Comparison of ENCODE assay signal across 24 cellular contexts in the genomic region with DNA sequence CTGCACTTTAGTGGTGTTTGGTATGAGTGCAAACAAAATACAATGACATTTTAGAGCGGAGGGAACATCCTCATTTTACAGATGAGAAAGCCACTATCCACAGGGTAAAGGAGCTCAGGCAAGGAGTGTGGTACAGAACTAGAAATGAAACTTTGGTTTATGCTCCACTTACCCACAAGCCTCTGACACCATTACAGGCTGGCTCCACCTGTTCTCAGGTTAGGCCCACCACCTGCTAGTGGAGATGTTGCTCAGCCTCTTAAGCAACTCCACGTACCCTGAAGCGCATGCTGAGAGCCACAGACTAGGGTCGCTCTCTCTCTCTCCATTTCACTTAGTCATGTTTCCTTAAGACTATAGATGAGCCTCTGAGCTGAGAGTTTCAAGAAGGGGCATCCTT.
DNase-seq lines count a peak whose midpoint lies in the region; ATAC-seq, FAIRE-seq and TF ChIP-seq lines count a peak whose summit lies in the region.
"Had no signal": no experiment of that assay in that cellular context is flagged by ENCODE, and none has a peak within 500 bp of the region (broad histone marks: within the 10 kb centered on the region; RNA-seq: fewer than 3 reads in every experiment).

No MANE protein-coding gene starts in this region.

- no peaks in the 10 kb centered on the region for H3K36me3 Mint-ChIP-seq in natural killer cell treated with Interleukin-12 subunit alpha and Interleukin-12 subunit beta and Interleukin-15 and Interleukin-18, amount 100 ng/mL, for 72 hours
- H3K36me3 Mint-ChIP-seq: neural progenitor cell had no signal

- H3K27me3 ChIP-seq in body of pancreas (no peaks in the 10 kb centered on the region), small intestine (ENCODE audit: control insufficient read depth in 2 of 2, insufficient read depth in 2 of 2, low read length in 2 of 2) (no peaks in the 10 kb centered on the region)
- H3K27me3 ChIP-seq: foreskin keratinocyte, neural progenitor cell, right lobe of liver, vagina had no signal

- H3K9me3 ChIP-seq in body of pancreas (no peaks in the 10 kb centered on the region), small intestine (ENCODE audit: control insufficient read depth, low read depth) (no peaks in the 10 kb centered on the region)
- H3K9me3 ChIP-seq: right lobe of liver, vagina had no signal

- 81 to 90% methylated on average over 4 of the region's 4 CpGs for WGBS in body of pancreas, 2 donors
- WGBS in small intestine, 3 donors = 79 to 92% (median 86%) methylated on average over 4 of the region's 4 CpGs

- no peak for TF ChIP-seq CTCF in body of pancreas (IDR thresholded peaks at IDR 0.05)

- DNase-seq in body of pancreas = no peak
- DNase-seq in small intestine = no peak
- no peak for DNase-seq in natural killer cell treated with Interleukin-12 subunit alpha and Interleukin-12 subunit beta and Interleukin-15 and Interleukin-18, amount 100 ng/mL, for 72 hours (ENCODE audit: low spot score)
- DNase-seq in activated CD4-positive, alpha-beta T cell treated with anti-CD3 and anti-CD28 coated beads, Interleukin-2, amount 50 U/mL, for 48 hours = no peak
- DNase-seq: activated CD4-positive, alpha-beta memory T cell treated with anti-CD3 and anti-CD28 coated beads, Interleukin-2, amount 10 ng/mL, durations not matched to agents 7 days and 5 days; activated effector memory CD4-positive, alpha-beta T cell treated with Interleukin-2 at 50 U/mL for 16 hours; activated naive CD8-positive, alpha-beta T cell treated with anti-CD3 and anti-CD28 coated beads, Interleukin-2, amount 10 ng/mL, durations not matched to agents 7 days and 5 days; DMS79; effector memory CD4-positive, alpha-beta T cell; foreskin keratinocyte; left cardiac atrium; NCI-H446 treated with DMSO at 0.1 percent for 48 hours; NK-92 treated with Interleukin-12 subunit alpha and Interleukin-12 subunit beta, amount 100 ng/mL, for 24 hours; right lobe of liver; SHP77; stimulated activated naive CD8-positive, alpha-beta T cell treated with anti-CD3 and anti-CD28 coated beads, Interleukin-15, Interleukin-2, amounts not matched to agents 100 U/mL and 50 U/mL, for 24 hours; T1000 had no signal

- H3K4me3 ChIP-seq in body of pancreas (no peak overlapping the region), small intestine (ENCODE audit: low read depth in 1 of 2, low read length in 2 of 2) (no peak overlapping the region)
- H3K4me3 ChIP-seq: neural progenitor cell, right lobe of liver, vagina had no signal

- H3K27ac Mint-ChIP-seq in natural killer cell treated with Interleukin-12 subunit alpha and Interleukin-12 subunit beta and Interleukin-15 and Interleukin-18, amount 100 ng/mL, for 72 hours = no peak overlapping the region
- H3K27ac Mint-ChIP-seq: activated CD4-positive, alpha-beta memory T cell treated with anti-CD3 and anti-CD28 coated beads, Interleukin-2, amount 10 ng/mL, durations not matched to agents 7 days and 5 days; activated naive CD8-positive, alpha-beta T cell treated with anti-CD3 and anti-CD28 coated beads, Interleukin-2, amount 10 ng/mL, durations not matched to agents 7 days and 5 days; neural progenitor cell had no signal

- ATAC-seq in GM18498 (IDR thresholded peaks at IDR 0.05; ENCODE audit: unreplicated experiment) (peak; percentile 70), GM19351 (IDR thresholded peaks at IDR 0.05; ENCODE audit: unreplicated experiment) (peak; percentile 47), HG02623 (IDR thresholded peaks at IDR 0.05; ENCODE audit: unreplicated experiment) (peak; percentile 59), HG03175 (IDR thresholded peaks at IDR 0.05; ENCODE audit: unreplicated experiment) (peak; percentile 42), body of pancreas (no peak)
- no peak for ATAC-seq in natural killer cell treated with Interleukin-12 subunit alpha and Interleukin-12 subunit beta and Interleukin-15 and Interleukin-18, amount 100 ng/mL, for 72 hours
- ATAC-seq: foreskin keratinocyte; left cardiac atrium; right lobe of liver; stimulated activated naive CD8-positive, alpha-beta T cell treated with anti-CD3 and anti-CD28 coated beads, Interleukin-15, Interleukin-2, amounts not matched to agents 100 U/mL and 50 U/mL, for 24 hours had no signal

- intact Hi-C loops in body of pancreas (cut with DNase I) = no loop called here

- H3K27ac ChIP-seq in body of pancreas (no peak overlapping the region), small intestine (ENCODE audit: low read depth in 1 of 2, low read length in 1 of 2) (no peak overlapping the region)
- H3K27ac ChIP-seq: foreskin keratinocyte, neural progenitor cell, right lobe of liver, vagina had no signal

- no peaks in the 10 kb centered on the region for H3K4me1 ChIP-seq in body of pancreas
- H3K4me1 ChIP-seq in small intestine (ENCODE audit: control insufficient read depth in 2 of 2, insufficient read depth in 1 of 2, low read depth in 1 of 2, low read length in 1 of 2) = no peaks in the 10 kb centered on the region
- H3K4me1 ChIP-seq: right lobe of liver, vagina had no signal

- FAIRE-seq in small intestine (lab: Jason Lieb, UNC) = no peak
- FAIRE-seq: GM12891 had no signal

- no peak for TF ChIP-seq POLR2A in body of pancreas (IDR thresholded peaks at IDR 0.05)

- H3K4me3 Mint-ChIP-seq in natural killer cell treated with Interleukin-12 subunit alpha and Interleukin-12 subunit beta and Interleukin-15 and Interleukin-18, amount 100 ng/mL, for 72 hours = no peak overlapping the region
- H3K4me3 Mint-ChIP-seq: activated CD4-positive, alpha-beta memory T cell treated with anti-CD3 and anti-CD28 coated beads, Interleukin-2, amount 10 ng/mL, durations not matched to agents 7 days and 5 days; activated naive CD8-positive, alpha-beta T cell treated with anti-CD3 and anti-CD28 coated beads, Interleukin-2, amount 10 ng/mL, durations not matched to agents 7 days and 5 days; neural progenitor cell had no signal

- no peaks in the 10 kb centered on the region for H3K36me3 ChIP-seq in body of pancreas (replicated peaks in 1 of 2; ENCODE audit: insufficient read depth in 1 of 2, low read depth in 2 of 2)
- H3K36me3 ChIP-seq in small intestine (ENCODE audit: control insufficient read depth in 2 of 2, insufficient read depth in 2 of 2, low read length in 2 of 2) = no peaks in the 10 kb centered on the region
- H3K36me3 ChIP-seq: neural progenitor cell, right lobe of liver, vagina had no signal

- H3K9me3 Mint-ChIP-seq in natural killer cell treated with Interleukin-12 subunit alpha and Interleukin-12 subunit beta and Interleukin-15 and Interleukin-18, amount 100 ng/mL, for 72 hours = peaks cover 7% of the 10 kb centered on the region

- H3K4me1 Mint-ChIP-seq in natural killer cell treated with Interleukin-12 subunit alpha and Interleukin-12 subunit beta and Interleukin-15 and Interleukin-18, amount 100 ng/mL, for 72 hours (ENCODE audit: low read depth in 2 of 2) = no peaks in the 10 kb centered on the region
- H3K4me1 Mint-ChIP-seq: activated naive CD8-positive, alpha-beta T cell treated with anti-CD3 and anti-CD28 coated beads, Interleukin-2, amount 10 ng/mL, durations not matched to agents 7 days and 5 days; neural progenitor cell had no signal

- H3K27me3 Mint-ChIP-seq in natural killer cell treated with Interleukin-12 subunit alpha and Interleukin-12 subunit beta and Interleukin-15 and Interleukin-18, amount 100 ng/mL, for 72 hours = peaks cover 4 to 7% of the 10 kb centered on the region in 2 donors
- H3K27me3 Mint-ChIP-seq: activated CD4-positive, alpha-beta memory T cell treated with anti-CD3 and anti-CD28 coated beads, Interleukin-2, amount 10 ng/mL, durations not matched to agents 7 days and 5 days had no signal

Comparison
In these comparisons a context has a peak if more than half of its experiments do, and no peak if none do; other contexts are left out.
1. ATAC-seq: peak in GM18498 (single experiment), GM19351 (single experiment), HG02623 (single experiment) and HG03175 (single experiment); none in body of pancreas (single experiment) and natural killer cell treated with Interleukin-12 subunit alpha and Interleukin-12 subunit beta and Interleukin-15 and Interleukin-18, amount 100 ng/mL, for 72 hours (0 of 2).